Comparison of ENCODE assay signal across 8 cellular contexts in genomic region chr9:135992486-135993408, GRCh38. TPM values are rescaled to one million over a fixed set of nuclear protein-coding genes. Genes with fewer than 3 reads are reported as not detected.
A peak's percentile ranks its signal among the peaks of the same experiment; 100 is the strongest.
DNase-seq lines count a peak whose midpoint lies in the region; ATAC-seq and TF ChIP-seq lines count a peak whose summit lies in the region.

No MANE protein-coding gene starts in this region.

- no peak for TF ChIP-seq POLR2A in stomach (IDR thresholded peaks at IDR 0.05)

- peak overlapping the region; percentile 50 for H3K4me3 Mint-ChIP-seq in endodermal cell
- peak overlapping the region; percentile 56 for H3K4me3 Mint-ChIP-seq in memory B cell

- intact Hi-C loops in stomach (cut with DNase I; ENCODE audit: low total_unique reads): no loop called here

- WGBS in endodermal cell (ENCODE audit: insufficient coverage in 1 of 2, insufficient read length in 1 of 2), 2 experiments: 17 to 18% methylated on average over 18 to 32 of the region's 32 CpGs
- 6 to 11% (median 8%) methylated on average over 10 to 32 of the region's 32 CpGs for WGBS in stomach, 5 donors

- peak; percentile 72 for DNase-seq in NCI-H2171 (lab: John Stamatoyannopoulos, UW)
- peak; percentile 39 to 47 for DNase-seq in activated CD4-positive, alpha-beta T cell treated with anti-CD3 and anti-CD28 coated beads, Interleukin-2, amount 50 U/mL, for 48 hours
- DNase-seq in endodermal cell: peak; percentile 89
- peak in 1 of 2 donors; percentile 37 for DNase-seq in memory B cell (ENCODE audit: low spot score in 2 of 2)
- peak; percentile 75 for DNase-seq in stomach
- DNase-seq in SKM-1 treated with dmso at 0.1 percent for 144 hours (lab: John Stamatoyannopoulos, UW; ENCODE audit: unreplicated experiment): no peak

- H3K27me3 Mint-ChIP-seq in endodermal cell (ENCODE audit: insufficient read depth) (no peaks in the 10 kb centered on the region), memory B cell (peaks cover 3% of the 10 kb centered on the region)

- ATAC-seq in GM18907 (IDR thresholded peaks at IDR 0.05; ENCODE audit: unreplicated experiment) (peak; percentile 43), memory B cell (ENCODE audit: low read depth) (peak; percentile 73), GM18861 (IDR thresholded peaks at IDR 0.05; ENCODE audit: unreplicated experiment) (no peak)

- TF ChIP-seq EP300 in stomach (IDR thresholded peaks at IDR 0.05): no peak

- H3K4me1 Mint-ChIP-seq in endodermal cell: peaks cover 7% of the 10 kb centered on the region
- peaks cover 7% of the 10 kb centered on the region for H3K4me1 Mint-ChIP-seq in memory B cell

- TF ChIP-seq CTCF in endodermal cell (conservative IDR thresholded peaks at IDR 0.05) (no peak), stomach (IDR thresholded peaks at IDR 0.05) (no peak)

- H3K27ac Mint-ChIP-seq in endodermal cell (peak overlapping the region; percentile 82), memory B cell (no peak overlapping the region)

- peaks cover 5% of the 10 kb centered on the region for H3K4me1 ChIP-seq in endodermal cell (ENCODE audit: control insufficient read depth, insufficient read depth, low read length)
- peaks cover 39 to 61% (median 47%) of the 10 kb centered on the region in 4 donors for H3K4me1 ChIP-seq in stomach

- no peaks in the 10 kb centered on the region for H3K27me3 ChIP-seq in endodermal cell (ENCODE audit: control insufficient read depth, insufficient read depth, low read length, poor library complexity, severe bottlenecking)
- peaks cover 0 to 27% (median 5%) of the 10 kb centered on the region in 3 donors for H3K27me3 ChIP-seq in stomach

- H3K9ac ChIP-seq in endodermal cell (ENCODE audit: extremely low read depth, low read length, poor library complexity, severe bottlenecking): no peak overlapping the region

- H3K36me3 ChIP-seq in endodermal cell (ENCODE audit: control insufficient read depth, insufficient read depth, low read length) (no peaks in the 10 kb centered on the region), stomach (no peaks in the 10 kb centered on the region)

- H3K36me3 Mint-ChIP-seq in endodermal cell (ENCODE audit: low read depth) (no peaks in the 10 kb centered on the region), memory B cell (no peaks in the 10 kb centered on the region)

- no peaks in the 10 kb centered on the region for H3K9me3 Mint-ChIP-seq in endodermal cell
- peaks cover 2% of the 10 kb centered on the region for H3K9me3 Mint-ChIP-seq in memory B cell

- H3K9me3 ChIP-seq in endodermal cell (ENCODE audit: control insufficient read depth, low read length) (no peaks in the 10 kb centered on the region), stomach (no peaks in the 10 kb centered on the region)

- H3K4me3 ChIP-seq in endodermal cell (ENCODE audit: low read length) (peak overlapping the region; percentile 19), stomach (peak overlapping the region; percentile 19 to 28 (median 25))

- H3K27ac ChIP-seq in endodermal cell (ENCODE audit: low read depth, low read length) (peak overlapping the region; percentile 81), stomach (peak overlapping the region; percentile 69 to 90 (median 86))

RNA-seq across cellular contexts. Expression of gene UBAC1, which starts 31.6 kb away (rescaled TPM):
- total RNA-seq in endodermal cell: 10 to 100 TPM; 47.9 to 48.4 TPM
- polyA plus RNA-seq in endodermal cell (2013, experiment 1 of 2): 43.3 TPM
- 38.8 TPM for polyA plus RNA-seq in endodermal cell (2013, experiment 2 of 2)
- total RNA-seq in stomach: 10 to 100 TPM; 22.6 to 70.1 (median 50.4) TPM
- 10 to 100 TPM; 34.7 to 55.4 (median 34.8) TPM for polyA plus RNA-seq in stomach
